ENCODE assay signal across 15 cellular contexts in the genomic region with DNA sequence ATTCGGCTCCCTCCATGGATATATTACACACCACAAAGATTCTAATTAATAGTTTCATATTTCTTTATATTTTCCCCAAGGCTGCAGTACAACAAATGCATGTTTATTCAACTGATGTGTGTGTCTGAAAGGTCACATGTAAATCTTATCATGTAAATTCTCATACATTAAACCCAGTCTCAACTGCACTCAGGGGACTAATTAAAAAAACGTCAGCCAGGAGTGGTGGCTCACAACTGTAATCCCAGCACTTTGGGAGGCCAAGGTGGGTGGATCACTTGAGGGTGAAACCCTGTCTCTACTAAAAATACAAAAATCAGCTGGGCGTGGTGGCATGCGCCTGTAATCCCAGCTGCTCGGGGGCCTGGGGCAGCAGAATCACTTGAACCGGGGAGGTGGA.
DNase-seq lines count a peak whose midpoint lies in the region; TF ChIP-seq lines count a peak whose summit lies in the region.
"Had no signal": no experiment of that assay in that cellular context is flagged by ENCODE, and none has a peak within 500 bp of the region (broad histone marks: within the 10 kb centered on the region; RNA-seq: fewer than 3 reads in every experiment).

No MANE protein-coding gene starts in this region.

- no peaks in the 10 kb centered on the region for H3K79me2 ChIP-seq in Karpas-422 (ENCODE audit: low read length)

- H3K4ac ChIP-seq in mesenchymal stem cell (ENCODE audit: low read depth in 1 of 2, low read length in 2 of 2), result no peak overlapping the region

- no peaks in the 10 kb centered on the region for H4K20me1 ChIP-seq in Karpas-422 (ENCODE audit: insufficient read depth, low read depth, low read length)

- no peaks in the 10 kb centered on the region for H3K9me2 ChIP-seq in Karpas-422 (replicated peaks; ENCODE audit: insufficient read depth, low read length)

- H3K4me2 ChIP-seq in Karpas-422 (ENCODE audit: low read depth, low read length, poor library complexity, severe bottlenecking), result no peak overlapping the region
- H3K4me2 ChIP-seq in mesenchymal stem cell (ENCODE audit: low read length, poor library complexity, severe bottlenecking), result no peak overlapping the region

- intact Hi-C loops in thyroid gland (cut with DNase I), result no loop called here

- H3K36me3 ChIP-seq in Karpas-422 (ENCODE audit: insufficient read depth, low read length) (peaks cover 37% of the 10 kb centered on the region; the same call in 1 of the 2 replicates), thyroid gland (peaks cover 0 to 12% of the 10 kb centered on the region in 2 donors), mesenchymal stem cell (ENCODE audit: control insufficient read depth in 1 of 2, insufficient read depth in 2 of 2, low read depth in 1 of 2, low read length in 2 of 2) (peaks cover 0 to 29% of the 10 kb centered on the region in 2 experiments)

- TF ChIP-seq POLR2A in thyroid gland (IDR thresholded peaks at IDR 0.05), result no peak

- 35 to 45% methylated on average over 6 of the region's 6 CpGs for WGBS in thyroid gland, 2 donors
- 91% methylated on average over 6 of the region's 6 CpGs for WGBS in mesenchymal stem cell

- no peak overlapping the region for H4K91ac ChIP-seq in mesenchymal stem cell (ENCODE audit: low read length)

- peaks cover 13% of the 10 kb centered on the region for H3K4me1 ChIP-seq in Karpas-422 (ENCODE audit: low read length)
- H3K4me1 ChIP-seq in thyroid gland, result peaks cover 21 to 28% of the 10 kb centered on the region in 2 donors
- H3K4me1 ChIP-seq in mesenchymal stem cell (ENCODE audit: control insufficient read depth, insufficient read depth, low read depth, low read length), result peaks cover 2% of the 10 kb centered on the region
- H3K4me1 ChIP-seq: HAP-1 had no signal

- no peak overlapping the region for H3K14ac ChIP-seq in mesenchymal stem cell (ENCODE audit: low read length in 2 of 2)

- no peak overlapping the region for H4K8ac ChIP-seq in mesenchymal stem cell (ENCODE audit: low read length)

- H2BK15ac ChIP-seq in mesenchymal stem cell (ENCODE audit: low read depth, poor library complexity, severe bottlenecking), result no peak overlapping the region

- no peak overlapping the region for H3K18ac ChIP-seq in mesenchymal stem cell (ENCODE audit: low read depth in 1 of 2, low read length in 2 of 2)

- H2AFZ ChIP-seq in Karpas-422 (ENCODE audit: low read length) (no peak overlapping the region), mesenchymal stem cell (ENCODE audit: low read depth, low read length) (no peak overlapping the region)

- no peak overlapping the region for H2BK12ac ChIP-seq in mesenchymal stem cell (ENCODE audit: low read length in 2 of 2)

- no peak for TF ChIP-seq CTCF in thyroid gland (IDR thresholded peaks at IDR 0.05)

- no peak overlapping the region for H2BK5ac ChIP-seq in mesenchymal stem cell (ENCODE audit: low read depth, low read length, poor library complexity, severe bottlenecking)

- peak; percentile 48 for DNase-seq in Karpas-422
- peak; percentile 95 for DNase-seq in NCI-H526 treated with DMSO at 0.1 percent for 48 hours (lab: John Stamatoyannopoulos, UW)
- peak; percentile 39 to 50 for DNase-seq in thyroid gland
- DNase-seq in mesenchymal stem cell, result no peak
- DNase-seq in amniotic stem cell (lab: John Stamatoyannopoulos, UW), result no peak
- no peak for DNase-seq in ureter (ENCODE audit: low spot score)
- DNase-seq: C1 segment of cervical spinal cord; Calu3; CD4-positive, alpha-beta memory T cell; COR-L47; DMS53; DMS79 treated with DMSO at 0.1 percent for 48 hours; GF-D8; GOT3 had no signal

- H2AK5ac ChIP-seq in mesenchymal stem cell (ENCODE audit: low read length, severe bottlenecking), result no peak overlapping the region

- H3K79me1 ChIP-seq in mesenchymal stem cell (replicated peaks; ENCODE audit: low read length, poor library complexity, severe bottlenecking), result peaks cover 4% of the 10 kb centered on the region

- H3K23ac ChIP-seq in mesenchymal stem cell (ENCODE audit: low read length in 2 of 2), result no peak overlapping the region

- H3K27ac ChIP-seq in Karpas-422 (ENCODE audit: low read length), result no peak overlapping the region
- peak overlapping the region in 1 of 3 donors; percentile 57 for H3K27ac ChIP-seq in thyroid gland
- no peak overlapping the region for H3K27ac ChIP-seq in mesenchymal stem cell (ENCODE audit: low read length, poor library complexity, severe bottlenecking)

- H3K9me3 ChIP-seq in Karpas-422 (ENCODE audit: low read length) (no peaks in the 10 kb centered on the region), thyroid gland (no peaks in the 10 kb centered on the region), mesenchymal stem cell (ENCODE audit: control insufficient read depth, low read length) (no peaks in the 10 kb centered on the region)
- H3K9me3 ChIP-seq: HAP-1 had no signal

- no peak overlapping the region for H3K4me3 ChIP-seq in Karpas-422 (ENCODE audit: low read length)
- no peak overlapping the region for H3K4me3 ChIP-seq in thyroid gland (replicated peaks in 1 of 3)
- no peak overlapping the region for H3K4me3 ChIP-seq in mesenchymal stem cell (ENCODE audit: insufficient read depth in 1 of 2, low read depth in 1 of 2, low read length in 2 of 2)
- H3K4me3 ChIP-seq: HAP-1 had no signal

- H3K9ac ChIP-seq in Karpas-422 (ENCODE audit: low read length) (no peak overlapping the region), mesenchymal stem cell (ENCODE audit: low read length) (no peak overlapping the region)

- H2BK120ac ChIP-seq in mesenchymal stem cell (ENCODE audit: low read depth, low read length), result no peak overlapping the region

- H3K27me3 ChIP-seq in Karpas-422 (ENCODE audit: low read length) (no peaks in the 10 kb centered on the region), thyroid gland (no peaks in the 10 kb centered on the region), mesenchymal stem cell (ENCODE audit: control insufficient read depth in 1 of 2, insufficient read depth in 1 of 2, low read length in 2 of 2) (peaks cover 0 to 4% of the 10 kb centered on the region in 2 experiments)

Comparison
In these comparisons a context has a peak if more than half of its experiments do, and no peak if none do; other contexts are left out.
1. DNase-seq: peak in Karpas-422 (single experiment), NCI-H526 treated with DMSO at 0.1 percent for 48 hours (single experiment) and thyroid gland (2 of 2); none in mesenchymal stem cell (single experiment), amniotic stem cell (single experiment) and ureter (single experiment).